9 cellular contexts compared by ENCODE assay signal in genomic region chr17:79994222-79994569, GRCh38. TPM values are rescaled to one million over a fixed set of nuclear protein-coding genes. Genes with fewer than 3 reads are reported as not detected.
DNase-seq lines count a peak whose midpoint lies in the region; ATAC-seq and TF ChIP-seq lines count a peak whose summit lies in the region.
"Not testable (repeated sequence)": the region's sequence is repeated elsewhere in the genome, so short reads cannot be mapped to it uniquely, and the experiment has no call there.
"Had no signal": no experiment of that assay in that cellular context is flagged by ENCODE, and none has a peak within 500 bp of the region (broad histone marks: within the 10 kb centered on the region; RNA-seq: fewer than 3 reads in every experiment).

No MANE protein-coding gene starts in this region.

- not testable (repeated sequence) for H4K12ac ChIP-seq in trophoblast cell (ENCODE audit: low read depth, low read length)

- peak overlapping the region; percentile 32; the same call in 1 of the 2 replicates for H3K56ac ChIP-seq in IMR-90 (ENCODE audit: extremely low read depth, insufficient read depth, low read length)

- CTCF ChIA-PET in CD4-positive, alpha-beta T cell (lab: Charles Lee), result interaction anchor here (0.6 to 2.2 kb wide), 4 partner anchors 14 to 252 kb away, joined by 3 to 6 read pairs (median 4); partner anchors contain the start of gene CBX4
- CTCF ChIA-PET in IMR-90 (lab: Yijun Ruan, JAX), result interaction anchor here (0.6 to 2.5 kb wide), 5 partner anchors 8 to 154 kb away, joined by 3 to 12 read pairs (median 3); partner anchors contain the start of gene CBX4
- CTCF ChIA-PET in activated naive CD4-positive, alpha-beta T cell treated with anti-CD3 and anti-CD28 coated beads, Interleukin-2, amount 10 ng/mL, durations not matched to agents 7 days and 5 days (lab: Charles Lee), result interaction anchor here (0.9 to 2.5 kb wide), 9 partner anchors 13 to 253 kb away, joined by 3 to 10 read pairs (median 5); partner anchors contain the start of gene CBX4

- peak overlapping the region; percentile 98 for H3K14ac ChIP-seq in IMR-90 (replicated peaks; ENCODE audit: low read depth, low read length)
- H3K14ac ChIP-seq in trophoblast cell (ENCODE audit: low read length), result not testable (repeated sequence)

- not testable (repeated sequence) for H3K36me3 Mint-ChIP-seq in CD4-positive, alpha-beta T cell (ENCODE audit: low read depth); activated naive CD4-positive, alpha-beta T cell treated with anti-CD3 and anti-CD28 coated beads, Interleukin-2, amount 10 ng/mL, durations not matched to agents 7 days and 5 days

- not testable (repeated sequence) for H3K4me3 Mint-ChIP-seq in CD4-positive, alpha-beta T cell; activated naive CD4-positive, alpha-beta T cell treated with anti-CD3 and anti-CD28 coated beads, Interleukin-2, amount 10 ng/mL, durations not matched to agents 7 days and 5 days

- H4K20me1 ChIP-seq in IMR-90 (ENCODE audit: insufficient read depth, low read length), result not testable (repeated sequence)

- peak overlapping the region; percentile 96 for H2BK120ac ChIP-seq in IMR-90 (ENCODE audit: low read depth, low read length)
- not testable (repeated sequence) for H2BK120ac ChIP-seq in trophoblast cell (ENCODE audit: insufficient read depth, low read length, poor library complexity)

- H4K91ac ChIP-seq in IMR-90 (ENCODE audit: insufficient read depth, low read depth, low read length) (peak overlapping the region; percentile 98), trophoblast cell (ENCODE audit: low read depth, low read length) (peak overlapping the region; percentile 46)

- not testable (repeated sequence) for TF ChIP-seq POLR2A in IMR-90 (IDR thresholded peaks at IDR 0.05; ENCODE audit: low read depth, low read length); breast epithelium (IDR thresholded peaks at IDR 0.05); right lobe of liver (IDR thresholded peaks at IDR 0.05); vagina (IDR thresholded peaks at IDR 0.05)

- peak overlapping the region; percentile 74 for H2AK9ac ChIP-seq in IMR-90 (replicated peaks; ENCODE audit: low read depth, low read length, poor library complexity)

- not testable (repeated sequence) for H3K9me3 Mint-ChIP-seq in CD4-positive, alpha-beta T cell; activated naive CD4-positive, alpha-beta T cell treated with anti-CD3 and anti-CD28 coated beads, Interleukin-2, amount 10 ng/mL, durations not matched to agents 7 days and 5 days

- peaks cover 15% of the 10 kb centered on the region for H3K9me1 ChIP-seq in IMR-90 (ENCODE audit: insufficient read depth, low read length)

- no CpG with 5 or more reads among the region's 4 CpGs for WGBS in IMR-90 (ENCODE audit: extremely low coverage in 2 of 2, insufficient read length in 1 of 2), 2 experiments
- 67% methylated on average over 3 of the region's 4 CpGs for WGBS in right lobe of liver (ENCODE audit: insufficient coverage, low coverage, low lambda C conversion rate, missing lambda C conversion rate)
- WGBS in trophoblast cell (ENCODE audit: extremely low coverage, insufficient coverage, insufficient read length), result no CpG with 5 or more reads among the region's 4 CpGs

- H4K8ac ChIP-seq in IMR-90 (ENCODE audit: low read depth in 2 of 2, low read length in 2 of 2), result peak overlapping the region; percentile 66 to 96; a peak in 3 of 4 replicates
- not testable (repeated sequence) for H4K8ac ChIP-seq in trophoblast cell (ENCODE audit: low read depth, low read length)

- not testable (repeated sequence) for TF ChIP-seq CTCF in CD4-positive, alpha-beta T cell (IDR thresholded peaks at IDR 0.05); IMR-90 (conservative IDR thresholded peaks at IDR 0.05; ENCODE audit: low read depth, low read length); RWPE2 (IDR thresholded peaks at IDR 0.05; ENCODE audit: poor library complexity, severe bottlenecking); breast epithelium (IDR thresholded peaks at IDR 0.05); right lobe of liver (IDR thresholded peaks at IDR 0.05); vagina (IDR thresholded peaks at IDR 0.05)

- not testable (repeated sequence) for BruUV-seq in IMR-90 (replicated peaks; lab: Mats Ljungman, UMichigan)

- H3K18ac ChIP-seq in IMR-90 (ENCODE audit: low read depth, low read length) (peak overlapping the region; percentile 38; the same call in 1 of the 2 replicates), trophoblast cell (ENCODE audit: low read length) (peak overlapping the region; percentile 35)

- peaks cover 57% of the 10 kb centered on the region for H3K4me1 Mint-ChIP-seq in CD4-positive, alpha-beta T cell (ENCODE audit: low read depth)
- peaks cover 66% of the 10 kb centered on the region for H3K4me1 Mint-ChIP-seq in activated naive CD4-positive, alpha-beta T cell treated with anti-CD3 and anti-CD28 coated beads, Interleukin-2, amount 10 ng/mL, durations not matched to agents 7 days and 5 days

- H2BK5ac ChIP-seq in IMR-90 (ENCODE audit: low read depth, low read length, poor library complexity, severe bottlenecking); trophoblast cell (ENCODE audit: low read depth, low read length, poor library complexity): not testable (repeated sequence)

- not testable (repeated sequence) for H3K27me3 Mint-ChIP-seq in CD4-positive, alpha-beta T cell
- peaks cover 23% of the 10 kb centered on the region for H3K27me3 Mint-ChIP-seq in activated naive CD4-positive, alpha-beta T cell treated with anti-CD3 and anti-CD28 coated beads, Interleukin-2, amount 10 ng/mL, durations not matched to agents 7 days and 5 days

- H3K4me1 ChIP-seq in IMR-90 (ENCODE audit: control insufficient read depth, insufficient read depth, low read length), result peaks cover 26% of the 10 kb centered on the region
- peaks cover 27% of the 10 kb centered on the region for H3K4me1 ChIP-seq in RWPE2 (ENCODE audit: insufficient read depth, poor library complexity, severe bottlenecking)
- peaks cover 0 to 16% of the 10 kb centered on the region in 2 donors for H3K4me1 ChIP-seq in breast epithelium
- H3K4me1 ChIP-seq in right lobe of liver, result peaks cover 0 to 49% (median 27%) of the 10 kb centered on the region in 4 donors
- H3K4me1 ChIP-seq in trophoblast cell (ENCODE audit: control insufficient read depth in 1 of 2, insufficient read depth in 2 of 2, low read length in 2 of 2), result peaks cover 42 to 47% of the 10 kb centered on the region in 2 experiments
- H3K4me1 ChIP-seq in vagina, result peaks cover 35% of the 10 kb centered on the region

- peak overlapping the region; percentile 75 for H4K5ac ChIP-seq in IMR-90 (ENCODE audit: low read depth, low read length)

- peak overlapping the region; percentile 84; the same call in 1 of the 2 replicates for H2AK5ac ChIP-seq in IMR-90 (ENCODE audit: low read depth, low read length)
- not testable (repeated sequence) for H2AK5ac ChIP-seq in trophoblast cell (ENCODE audit: low read length)

- POLR2A ChIA-PET in CD4-positive, alpha-beta T cell (lab: Charles Lee), result interaction anchor here (1.0 kb wide), 1 partner anchor 157 kb away, joined by 3 read pairs; no protein-coding TSS in a partner anchor
- POLR2A ChIA-PET in IMR-90 (lab: Charles Lee; ENCODE audit: unreplicated experiment), result interaction anchor here (0.8 kb wide), 1 partner anchor 147 kb away, joined by 3 read pairs; no protein-coding TSS in a partner anchor

- peak overlapping the region; percentile 48 for H3K27ac Mint-ChIP-seq in CD4-positive, alpha-beta T cell
- peak overlapping the region; percentile 69 for H3K27ac Mint-ChIP-seq in activated naive CD4-positive, alpha-beta T cell treated with anti-CD3 and anti-CD28 coated beads, Interleukin-2, amount 10 ng/mL, durations not matched to agents 7 days and 5 days

- peaks cover 3 to 24% of the 10 kb centered on the region in 2 experiments; a peak in 3 of 4 replicates for H3K79me1 ChIP-seq in IMR-90 (ENCODE audit: low read depth in 1 of 2, low read length in 2 of 2)
- peaks cover 16% of the 10 kb centered on the region for H3K79me1 ChIP-seq in trophoblast cell (ENCODE audit: low read length)

- peak overlapping the region; percentile 82; the same call in 2 of the 3 replicates for H2BK15ac ChIP-seq in IMR-90 (ENCODE audit: low read depth, low read length)

- intact Hi-C loops in CD4-positive, alpha-beta T cell (cut with DNase I, micrococcal nuclease), result loop anchor here (5.0 to 10.0 kb wide), 2 partner anchors 907 to 919 kb away; partner anchors contain the start of gene ENGASE (in 1 of the 2)
- intact Hi-C loops in IMR-90 (cut with micrococcal nuclease), result loop anchor here (5.0 kb wide), 1 partner anchor 602 kb away; no protein-coding TSS in a partner anchor
- intact Hi-C loops in breast epithelium (cut with DNase I; ENCODE audit: low total_unique reads), result loop anchor here (5.0 kb wide), 1 partner anchor 532 kb away; no protein-coding TSS in a partner anchor
- intact Hi-C loops in right lobe of liver (cut with DNase I), result not testable (repeated sequence)
- intact Hi-C loops in vagina (cut with DNase I), result loop anchor here (10.0 kb wide), 3 partner anchors 149 to 249 kb away; partner anchors contain the start of gene CBX8

- peak overlapping the region; percentile 50; the same call in 1 of the 2 replicates for H3K4me2 ChIP-seq in IMR-90 (ENCODE audit: low read depth, low read length)
- not testable (repeated sequence) for H3K4me2 ChIP-seq in trophoblast cell (ENCODE audit: low read length)

- not testable (repeated sequence) for H3K4me3 ChIP-seq in IMR-90 (ENCODE audit: insufficient read depth, low read depth, low read length); RWPE2 (ENCODE audit: severe bottlenecking); breast epithelium; right lobe of liver; trophoblast cell (ENCODE audit: low read depth, low read length); vagina

- peak overlapping the region; percentile 98; the same call in 1 of the 2 replicates for H3K23ac ChIP-seq in IMR-90 (ENCODE audit: low read depth, low read length)
- H3K23ac ChIP-seq in trophoblast cell (ENCODE audit: low read length), result not testable (repeated sequence)

- peak overlapping the region; percentile 47 for H3K9ac ChIP-seq in IMR-90 (ENCODE audit: low read depth, low read length)
- not testable (repeated sequence) for H3K9ac ChIP-seq in trophoblast cell (ENCODE audit: low read length)

- peak overlapping the region; percentile 99 for H3K4ac ChIP-seq in IMR-90 (ENCODE audit: low read depth, low read length)
- H3K4ac ChIP-seq in trophoblast cell (ENCODE audit: low read depth, low read length), result not testable (repeated sequence)

- dilution Hi-C loops in IMR-90 (cut with HindIII; ENCODE audit: low sequenced_read_pairs, unreplicated experiment), result not testable (repeated sequence)

- H3K36me3 ChIP-seq in IMR-90 (ENCODE audit: control insufficient read depth, insufficient read depth, low read length); RWPE2 (ENCODE audit: low read depth); breast epithelium; right lobe of liver; trophoblast cell (ENCODE audit: control insufficient read depth in 1 of 2, insufficient read depth in 2 of 2, low read length in 2 of 2); vagina: not testable (repeated sequence)

- H3K79me2 ChIP-seq in trophoblast cell (ENCODE audit: control insufficient read depth, insufficient read depth, low read length, poor library complexity), result not testable (repeated sequence)

- H2AFZ ChIP-seq in IMR-90 (replicated peaks; ENCODE audit: low read length, poor library complexity); trophoblast cell (ENCODE audit: insufficient read depth, low read length, poor library complexity): not testable (repeated sequence)

- H3K9me3 ChIP-seq in CD4-positive, alpha-beta T cell (ENCODE audit: control insufficient read depth, low read length); IMR-90 (ENCODE audit: control insufficient read depth, insufficient read depth, low read length); RWPE2 (ENCODE audit: severe bottlenecking); breast epithelium; right lobe of liver; trophoblast cell (ENCODE audit: insufficient read depth, low read depth, low read length); vagina: not testable (repeated sequence)

- ATAC-seq in CD4-positive, alpha-beta T cell (ENCODE audit: poor library complexity); IMR-90 (ENCODE audit: low read depth); RWPE2 (ENCODE audit: low read depth); right lobe of liver: not testable (repeated sequence)

- not testable (repeated sequence) for H2BK12ac ChIP-seq in trophoblast cell (ENCODE audit: low read length)

- in situ Hi-C loops in IMR-90 (cut with MboI; ENCODE audit: low sequenced_read_pairs), result not testable (repeated sequence)

- DNase-seq in CD4-positive, alpha-beta T cell; IMR-90; RWPE2 (ENCODE audit: low spot score); activated naive CD4-positive, alpha-beta T cell treated with anti-CD3 and anti-CD28 coated beads, Interleukin-2, amount 10 ng/mL, durations not matched to agents 7 days and 5 days; breast epithelium (ENCODE audit: low spot score in 2 of 2); right lobe of liver; trophoblast cell; vagina (ENCODE audit: extremely low spot score in 2 of 2): not testable (repeated sequence)

- not testable (repeated sequence) for TF ChIP-seq RAD21 in IMR-90 (IDR thresholded peaks at IDR 0.05; ENCODE audit: low read length)

- not testable (repeated sequence) for H2BK20ac ChIP-seq in IMR-90 (ENCODE audit: low read depth, low read length)

- not testable (repeated sequence) for H3K27me3 ChIP-seq in CD4-positive, alpha-beta T cell (ENCODE audit: control insufficient read depth, insufficient read depth, low read length); IMR-90 (ENCODE audit: control insufficient read depth, insufficient read depth, low read length); RWPE2 (ENCODE audit: insufficient read depth, poor library complexity, severe bottlenecking); breast epithelium; right lobe of liver; trophoblast cell (ENCODE audit: insufficient read depth, low read length); vagina

- H3K27ac ChIP-seq in CD4-positive, alpha-beta T cell (ENCODE audit: low read depth, low read length); trophoblast cell (ENCODE audit: low read depth, low read length): not testable (repeated sequence)
- H3K27ac ChIP-seq in IMR-90 (ENCODE audit: insufficient read depth, low read length) (peak overlapping the region; percentile 71; the same call in 1 of the 2 replicates), RWPE2 (ENCODE audit: poor library complexity, severe bottlenecking) (peak overlapping the region; percentile 40), breast epithelium (peak overlapping the region; percentile 50 to 73), right lobe of liver (peak overlapping the region in 2 of 3 donors; percentile 62 to 89), vagina (peak overlapping the region; percentile 79)

RNA-seq across cellular contexts. Expression of gene TBC1D16, which starts 41.5 kb away (rescaled TPM):
- 1 to 10 TPM; 1.9 to 2.5 TPM for total RNA-seq in CD4-positive, alpha-beta T cell
- total RNA-seq in IMR-90 (2012; rRNA removed) (14.4 and 16.7 TPM in 2 replicates), breast epithelium (10 to 100 TPM; 27.1 to 92.2 (median 32.8) TPM), right lobe of liver (10 to 100 TPM in 4 of 6 experiments, 1 to 10 TPM in 2; 5.8 to 21.0 (median 14.4) TPM), vagina (18.2 TPM)
- polyA plus RNA-seq in IMR-90 (2012; rRNA removed), result 9.2 and 10.1 TPM in 2 replicates
- polyA plus RNA-seq in IMR-90 (2012; cell fraction: cytosol; rRNA removed), result 6.3 and 8.7 TPM in 2 replicates
- 14.0 and 18.3 TPM in 2 replicates for polyA plus RNA-seq in IMR-90 (2012; cell fraction: nucleus; rRNA removed; ENCODE audit: low replicate concordance)
- 12.9 and 13.9 TPM in 2 replicates for polyA plus RNA-seq in trophoblast cell (2013)

RNA-seq across cellular contexts. Expression of gene CCDC40, which starts 42.2 kb away (rescaled TPM):
- total RNA-seq in CD4-positive, alpha-beta T cell, result under 1 TPM; 0.64 to 0.77 TPM
- total RNA-seq in IMR-90 (2012; rRNA removed), result 0.90 and 1.9 TPM in 2 replicates
- 3.8 and 4.7 TPM in 2 replicates for polyA plus RNA-seq in IMR-90 (2012; rRNA removed)
- 1.2 and 1.6 TPM in 2 replicates for polyA plus RNA-seq in IMR-90 (2012; cell fraction: cytosol; rRNA removed)
- polyA plus RNA-seq in IMR-90 (2012; cell fraction: nucleus; rRNA removed; ENCODE audit: low replicate concordance), result 17.9 and 21.8 TPM in 2 replicates
- total RNA-seq in breast epithelium, result 10 to 100 TPM in 2 of 3 donors, 1 to 10 TPM in 1; 7.4 to 11.8 (median 11.6) TPM
- total RNA-seq in right lobe of liver, result 1 to 10 TPM; 1.7 to 3.1 (median 2.1) TPM
- polyA plus RNA-seq in trophoblast cell (2013), result 1.3 TPM in 2 replicates
- total RNA-seq in vagina, result 9.3 TPM
- total RNA-seq: activated CD4-positive, alpha-beta memory T cell treated with anti-CD3 and anti-CD28 coated beads, Interleukin-2, amount 10 ng/mL, durations not matched to agents 7 days and 5 days had no signal
